ENCODE assay signal across 23 cellular contexts in genomic region chr16:24077989-24078388, GRCh38.
"Had no signal": no experiment of that assay in that cellular context is flagged by ENCODE, and none has a peak within 500 bp of the region (broad histone marks: within the 10 kb centered on the region; RNA-seq: fewer than 3 reads in every experiment).

No MANE protein-coding gene starts in this region.

- H3K36me3 ChIP-seq: colonic mucosa, heart right ventricle, lower lobe of right lung, pancreas, sigmoid colon, tibial artery had no signal

- DNase-seq: activated B cell treated with CpG ODN at 0.5 μM for 24 hours; activated CD4-positive, alpha-beta T cell treated with anti-CD3 and anti-CD28 coated beads, Interleukin-2, amount 50 U/mL, for 1 hour; activated CD8-positive, alpha-beta T cell treated with anti-CD3 and anti-CD28 coated beads for 36 hours; activated naive CD4-positive, alpha-beta T cell; activated T-cell treated with anti-CD3 and anti-CD28 coated beads, Interleukin-2, amount 50 U/mL, for 72 hours; colonic mucosa; foreskin keratinocyte; heart right ventricle; lower lobe of right lung; mesendoderm; mucosa of descending colon; pancreas; psoas muscle; sigmoid colon; small intestine; stimulated activated CD4-positive, alpha-beta T cell treated with anti-CD3 and anti-CD28 coated beads, Interleukin-4, amount 100 ng/mL, for 24 hours; stimulated activated naive CD8-positive, alpha-beta T cell treated with anti-CD3 and anti-CD28 coated beads, Interleukin-15, amount 100 ng/mL, for 72 hours; T-cell; tibial artery had no signal

- H3K27me3 Mint-ChIP-seq: activated B cell treated with CpG ODN at 0.5 μM for 24 hours; activated CD8-positive, alpha-beta T cell treated with anti-CD3 and anti-CD28 coated beads for 36 hours; stimulated activated naive CD8-positive, alpha-beta T cell treated with anti-CD3 and anti-CD28 coated beads, Interleukin-15, amount 100 ng/mL, for 72 hours; T-cell had no signal

- H3K27ac ChIP-seq: colonic mucosa, foreskin keratinocyte, heart right ventricle, lower lobe of right lung, pancreas, psoas muscle, sigmoid colon, tibial artery had no signal

- H3K9me3 ChIP-seq: colonic mucosa, lower lobe of right lung, mucosa of descending colon, pancreas, psoas muscle, sigmoid colon, tibial artery had no signal

- H3K4me1 Mint-ChIP-seq: nephron had no signal

- H3K4me3 ChIP-seq: colonic mucosa, heart right ventricle, lower lobe of right lung, mucosa of descending colon, pancreas, psoas muscle, sigmoid colon, tibial artery had no signal

- H3K9me3 Mint-ChIP-seq: activated B cell treated with CpG ODN at 0.5 μM for 24 hours; activated CD8-positive, alpha-beta T cell treated with anti-CD3 and anti-CD28 coated beads for 36 hours; activated naive CD4-positive, alpha-beta T cell treated with anti-CD3 and anti-CD28 coated beads, Interleukin-2, amount 50 U/mL, for 72 hours; nephron; stimulated activated effector memory CD8-positive, alpha-beta T cell treated with anti-CD3 and anti-CD28 coated beads, Interleukin-12 subunit alpha, Interleukin-12 subunit beta, amount 100 ng/mL, for 72 hours; stimulated activated naive CD8-positive, alpha-beta T cell treated with anti-CD3 and anti-CD28 coated beads, Interleukin-15, amount 100 ng/mL, for 72 hours; T-cell had no signal

- H3K4me1 ChIP-seq: colonic mucosa, foreskin keratinocyte, heart right ventricle, lower lobe of right lung, pancreas, psoas muscle had no signal

- H3K4me3 Mint-ChIP-seq: activated B cell treated with CpG ODN at 0.5 μM for 24 hours; activated CD8-positive, alpha-beta T cell treated with anti-CD3 and anti-CD28 coated beads for 36 hours; activated T-cell treated with anti-CD3 and anti-CD28 coated beads, Interleukin-2, amount 50 U/mL, for 72 hours; nephron; stimulated activated effector memory CD8-positive, alpha-beta T cell treated with anti-CD3 and anti-CD28 coated beads, Interleukin-12 subunit alpha, Interleukin-12 subunit beta, amount 100 ng/mL, for 72 hours; stimulated activated naive CD8-positive, alpha-beta T cell treated with anti-CD3 and anti-CD28 coated beads, Interleukin-15, amount 100 ng/mL, for 72 hours; T-cell had no signal

- H3K36me3 Mint-ChIP-seq: activated naive CD4-positive, alpha-beta T cell treated with anti-CD3 and anti-CD28 coated beads, Interleukin-2, amount 50 U/mL, for 72 hours had no signal

- H3K27me3 ChIP-seq: colonic mucosa, foreskin keratinocyte, pancreas, sigmoid colon, tibial artery had no signal

- H3K27ac Mint-ChIP-seq: activated CD8-positive, alpha-beta T cell treated with anti-CD3 and anti-CD28 coated beads for 36 hours; activated naive CD4-positive, alpha-beta T cell treated with anti-CD3 and anti-CD28 coated beads, Interleukin-2, amount 50 U/mL, for 72 hours; activated T-cell treated with anti-CD3 and anti-CD28 coated beads, Interleukin-2, amount 50 U/mL, for 72 hours; nephron; stimulated activated effector memory CD8-positive, alpha-beta T cell treated with anti-CD3 and anti-CD28 coated beads, Interleukin-12 subunit alpha, Interleukin-12 subunit beta, amount 100 ng/mL, for 72 hours; stimulated activated naive CD8-positive, alpha-beta T cell treated with anti-CD3 and anti-CD28 coated beads, Interleukin-15, amount 100 ng/mL, for 72 hours; T-cell had no signal

- ATAC-seq: activated CD8-positive, alpha-beta T cell treated with anti-CD3 and anti-CD28 coated beads for 36 hours; activated naive CD4-positive, alpha-beta T cell treated with anti-CD3 and anti-CD28 coated beads, Interleukin-2, amount 50 U/mL, for 72 hours; activated T-cell treated with anti-CD3 and anti-CD28 coated beads, Interleukin-2, amount 50 U/mL, for 72 hours; esophagus mucosa; foreskin keratinocyte; heart right ventricle; lower lobe of right lung; mucosa of descending colon; pancreas; psoas muscle; stimulated activated effector memory CD8-positive, alpha-beta T cell treated with anti-CD3 and anti-CD28 coated beads, Interleukin-12 subunit alpha, Interleukin-12 subunit beta, amount 100 ng/mL, for 72 hours; stimulated activated naive CD8-positive, alpha-beta T cell treated with anti-CD3 and anti-CD28 coated beads, Interleukin-15, amount 100 ng/mL, for 72 hours; T-cell had no signal
